8 cellular contexts compared by ENCODE assay signal in the genomic region with DNA sequence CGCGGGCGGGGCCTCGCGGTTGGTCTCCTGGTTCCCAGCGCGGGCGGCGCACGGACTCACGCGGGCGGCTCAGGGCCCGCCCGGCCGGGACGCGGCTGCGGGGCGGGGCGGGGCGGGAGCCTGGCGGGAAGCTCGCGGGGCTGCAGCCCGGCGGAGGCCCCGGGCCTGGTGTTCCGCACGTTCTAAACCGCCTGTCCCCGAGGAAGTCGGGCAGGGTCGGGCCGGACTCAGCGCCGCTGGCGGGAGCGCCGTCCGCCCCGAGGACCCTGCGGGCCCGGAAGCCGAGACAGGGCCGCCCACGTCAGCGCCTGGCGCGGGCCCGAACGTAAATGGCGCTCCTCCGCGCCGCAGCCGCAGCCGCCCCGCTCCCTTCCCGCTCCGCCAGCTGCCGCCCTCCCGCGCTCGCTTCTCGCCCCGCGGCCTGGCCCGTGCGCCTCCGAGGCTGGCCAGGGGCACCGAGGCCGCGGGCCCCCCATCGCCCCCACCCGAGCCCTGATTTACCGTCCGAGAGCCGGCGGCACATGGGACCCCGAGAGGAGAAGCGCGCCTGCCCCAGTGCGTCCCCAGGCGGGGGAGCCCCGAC. TPM values are rescaled to one million over a fixed set of nuclear protein-coding genes. Genes with fewer than 3 reads are reported as not detected.
DNase-seq lines count a peak whose midpoint lies in the region; ATAC-seq and TF ChIP-seq lines count a peak whose summit lies in the region.

No MANE protein-coding gene starts in this region.

- H3K9me3 ChIP-seq in breast epithelium, result no peaks in the 10 kb centered on the region

- H3K27ac ChIP-seq in VCaP (peak overlapping the region; percentile 97), breast epithelium (peak overlapping the region; percentile 92 to 94)

- ATAC-seq in HG02623 (IDR thresholded peaks at IDR 0.05; ENCODE audit: unreplicated experiment), result peak; percentile 54

- TF ChIP-seq CTCF in VCaP (conservative IDR thresholded peaks at IDR 0.05) (no peak), breast epithelium (IDR thresholded peaks at IDR 0.05) (no peak)

- H3K4me1 ChIP-seq in breast epithelium, result peaks cover 25 to 42% of the 10 kb centered on the region in 2 donors

- peak overlapping the region; percentile 60 to 93 (median 77) for H3K4me3 ChIP-seq in breast epithelium

- H3K36me3 ChIP-seq in breast epithelium, result no peaks in the 10 kb centered on the region

- no peaks in the 10 kb centered on the region for H3K27me3 ChIP-seq in breast epithelium

- DNase-seq in NCI-H1417 (lab: John Stamatoyannopoulos, UW) (peak; percentile 84 to 95 (median 85)), NCI-H1417 treated with DMSO at 0.1 percent for 48 hours (lab: John Stamatoyannopoulos, UW) (no peak), NCI-H146 (lab: John Stamatoyannopoulos, UW) (peak; percentile 81), breast epithelium (ENCODE audit: low spot score in 2 of 2) (peak; percentile 76 to 79), inferior parietal cortex (ENCODE audit: extremely low spot score) (peak; percentile 75), smooth muscle cell of the brain vasculature (ENCODE audit: low read depth, low spot score) (peak; percentile 79)

- intact Hi-C loops in breast epithelium (cut with DNase I; ENCODE audit: low total_unique reads), result loop anchor here (5.0 kb wide), 1 partner anchor 82 kb away; no protein-coding TSS in a partner anchor

- no peak for TF ChIP-seq POLR2A in breast epithelium (IDR thresholded peaks at IDR 0.05)

RNA-seq across cellular contexts. Expression of a gene that starts 0.3 kb away (rescaled TPM):
- total RNA-seq in breast epithelium, result 100 to 1,000 TPM; 130 to 159 (median 133) TPM

RNA-seq across cellular contexts. Expression of a gene that starts 40.5 kb away (rescaled TPM):
- 10 to 100 TPM; 49.9 to 76.7 (median 62.3) TPM for total RNA-seq in breast epithelium
